ENCODE assay signal across 1 cellular context in the genomic region with DNA sequence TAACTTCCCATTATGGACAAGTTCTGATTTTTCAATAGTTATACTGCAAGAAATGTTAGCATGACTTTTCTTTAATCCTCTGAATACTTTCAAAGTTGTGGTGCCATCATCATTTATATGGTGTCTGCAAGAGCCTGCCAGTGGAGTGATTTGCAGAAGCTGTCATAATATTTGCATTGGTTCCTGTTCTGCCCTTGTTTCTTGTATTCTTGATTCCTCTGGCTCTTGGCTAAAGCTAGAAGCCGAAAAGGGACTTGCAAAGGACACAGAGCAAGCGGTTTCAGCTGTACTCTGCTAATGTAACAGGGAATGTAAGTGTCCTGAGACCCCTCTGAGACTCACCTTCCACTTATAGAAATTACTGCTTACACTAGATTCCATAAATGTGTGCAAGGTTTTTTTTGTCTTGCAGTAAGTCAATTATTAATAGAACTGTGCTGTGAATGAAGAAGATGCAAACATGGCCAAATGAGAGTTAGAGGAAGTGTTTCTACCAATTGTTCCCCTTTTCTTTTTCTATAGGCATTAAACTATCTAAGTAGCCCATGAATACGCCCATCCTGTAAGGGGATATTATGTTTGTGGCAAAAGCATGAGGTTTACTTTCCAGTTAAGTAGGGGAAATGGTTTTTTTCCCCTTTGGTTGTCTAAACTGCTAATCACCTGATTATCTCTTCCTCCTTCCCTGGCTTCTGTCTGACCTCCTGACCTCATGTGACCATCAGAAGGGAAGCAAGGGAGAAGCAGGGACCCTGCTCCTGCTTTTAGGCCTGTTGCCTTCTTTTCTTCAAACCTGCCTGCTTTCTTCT.
TF ChIP-seq lines count a peak whose summit lies in the region.

No MANE protein-coding gene starts in this region.

TF ChIP-seq in GM12878, 131 proteins besides CTCF, POLR2A, EP300 and RAD21 (continued from another document and continues in another):
- TF ChIP-seq ZNF274 (IDR thresholded peaks at IDR 0.05; ENCODE audit: insufficient read depth, insufficient read length) (no peak), HCFC1 (IDR thresholded peaks at IDR 0.05; ENCODE audit: low read length) (no peak), TAF1 (IDR thresholded peaks at IDR 0.05; ENCODE audit: borderline replicate concordance, low read depth, low read length) (no peak), HDAC6 (IDR thresholded peaks at IDR 0.05; ENCODE audit: unreplicated experiment) (no peak), SUZ12 (IDR thresholded peaks at IDR 0.05; ENCODE audit: unreplicated experiment) (no peak), YY1 (IDR thresholded peaks at IDR 0.05; ENCODE audit: low read depth, low read length) (no peak), YBX1 (IDR thresholded peaks at IDR 0.05) (no peak), MTA2 (IDR thresholded peaks at IDR 0.05; ENCODE audit: low read depth) (peak; percentile 74), RFX5 (IDR thresholded peaks at IDR 0.05; ENCODE audit: low read depth, low read length) (no peak), TCF12 (IDR thresholded peaks at IDR 0.05; ENCODE audit: low read depth, low read length) (no peak), RUNX3 (IDR thresholded peaks at IDR 0.05; ENCODE audit: low read length) (peak; percentile 22), ZZZ3 (IDR thresholded peaks at IDR 0.05; ENCODE audit: control insufficient read depth, insufficient read length, low read depth) (no peak), EZH2 (IDR thresholded peaks at IDR 0.05; ENCODE audit: borderline replicate concordance, control insufficient read depth, low read depth, low read length) (no peak), TCF7 (IDR thresholded peaks at IDR 0.05; ENCODE audit: borderline replicate concordance) (no peak), POU2F2 (IDR thresholded peaks at IDR 0.05; ENCODE audit: borderline replicate concordance, low read depth, low read length) (no peak), SREBF2 (IDR thresholded peaks at IDR 0.05; ENCODE audit: low read length) (no peak), MEF2A (IDR thresholded peaks at IDR 0.05; ENCODE audit: insufficient read depth, low read depth, low read length) (no peak), SMAD1 (IDR thresholded peaks at IDR 0.05; ENCODE audit: low read depth, partially characterized antibody) (no peak), CBX3 (IDR thresholded peaks at IDR 0.05; ENCODE audit: borderline replicate concordance, low read depth) (no peak), FOXK2 (IDR thresholded peaks at IDR 0.05) (no peak), TBL1XR1 (IDR thresholded peaks at IDR 0.05; ENCODE audit: low read depth, low read length) (no peak), PAX5 (IDR thresholded peaks at IDR 0.05; ENCODE audit: borderline replicate concordance, low read depth, low read length) (no peak), CHD1 (IDR thresholded peaks at IDR 0.05; ENCODE audit: low read depth, low read length) (no peak), DPF2 (IDR thresholded peaks at IDR 0.05) (peak; percentile 48; the same call in 1 of the 2 replicates)
- TF ChIP-seq, protein P1, sequence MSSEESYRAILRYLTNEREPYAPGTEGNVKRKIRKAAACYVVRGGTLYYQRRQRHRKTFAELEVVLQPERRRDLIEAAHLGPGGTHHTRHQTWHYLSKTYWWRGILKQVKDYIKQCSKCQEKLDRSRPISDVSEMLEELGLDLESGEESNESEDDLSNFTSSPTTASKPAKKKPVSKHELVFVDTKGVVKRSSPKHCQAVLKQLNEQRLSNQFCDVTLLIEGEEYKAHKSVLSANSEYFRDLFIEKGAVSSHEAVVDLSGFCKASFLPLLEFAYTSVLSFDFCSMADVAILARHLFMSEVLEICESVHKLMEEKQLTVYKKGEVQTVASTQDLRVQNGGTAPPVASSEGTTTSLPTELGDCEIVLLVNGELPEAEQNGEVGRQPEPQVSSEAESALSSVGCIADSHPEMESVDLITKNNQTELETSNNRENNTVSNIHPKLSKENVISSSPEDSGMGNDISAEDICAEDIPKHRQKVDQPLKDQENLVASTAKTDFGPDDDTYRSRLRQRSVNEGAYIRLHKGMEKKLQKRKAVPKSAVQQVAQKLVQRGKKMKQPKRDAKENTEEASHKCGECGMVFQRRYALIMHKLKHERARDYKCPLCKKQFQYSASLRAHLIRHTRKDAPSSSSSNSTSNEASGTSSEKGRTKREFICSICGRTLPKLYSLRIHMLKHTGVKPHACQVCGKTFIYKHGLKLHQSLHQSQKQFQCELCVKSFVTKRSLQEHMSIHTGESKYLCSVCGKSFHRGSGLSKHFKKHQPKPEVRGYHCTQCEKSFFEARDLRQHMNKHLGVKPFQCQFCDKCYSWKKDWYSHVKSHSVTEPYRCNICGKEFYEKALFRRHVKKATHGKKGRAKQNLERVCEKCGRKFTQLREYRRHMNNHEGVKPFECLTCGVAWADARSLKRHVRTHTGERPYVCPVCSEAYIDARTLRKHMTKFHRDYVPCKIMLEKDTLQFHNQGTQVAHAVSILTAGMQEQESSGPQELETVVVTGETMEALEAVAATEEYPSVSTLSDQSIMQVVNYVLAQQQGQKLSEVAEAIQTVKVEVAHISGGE (CRISPR knock-in tag; IDR thresholded peaks at IDR 0.05), result no peak
- TF ChIP-seq, protein P2, sequence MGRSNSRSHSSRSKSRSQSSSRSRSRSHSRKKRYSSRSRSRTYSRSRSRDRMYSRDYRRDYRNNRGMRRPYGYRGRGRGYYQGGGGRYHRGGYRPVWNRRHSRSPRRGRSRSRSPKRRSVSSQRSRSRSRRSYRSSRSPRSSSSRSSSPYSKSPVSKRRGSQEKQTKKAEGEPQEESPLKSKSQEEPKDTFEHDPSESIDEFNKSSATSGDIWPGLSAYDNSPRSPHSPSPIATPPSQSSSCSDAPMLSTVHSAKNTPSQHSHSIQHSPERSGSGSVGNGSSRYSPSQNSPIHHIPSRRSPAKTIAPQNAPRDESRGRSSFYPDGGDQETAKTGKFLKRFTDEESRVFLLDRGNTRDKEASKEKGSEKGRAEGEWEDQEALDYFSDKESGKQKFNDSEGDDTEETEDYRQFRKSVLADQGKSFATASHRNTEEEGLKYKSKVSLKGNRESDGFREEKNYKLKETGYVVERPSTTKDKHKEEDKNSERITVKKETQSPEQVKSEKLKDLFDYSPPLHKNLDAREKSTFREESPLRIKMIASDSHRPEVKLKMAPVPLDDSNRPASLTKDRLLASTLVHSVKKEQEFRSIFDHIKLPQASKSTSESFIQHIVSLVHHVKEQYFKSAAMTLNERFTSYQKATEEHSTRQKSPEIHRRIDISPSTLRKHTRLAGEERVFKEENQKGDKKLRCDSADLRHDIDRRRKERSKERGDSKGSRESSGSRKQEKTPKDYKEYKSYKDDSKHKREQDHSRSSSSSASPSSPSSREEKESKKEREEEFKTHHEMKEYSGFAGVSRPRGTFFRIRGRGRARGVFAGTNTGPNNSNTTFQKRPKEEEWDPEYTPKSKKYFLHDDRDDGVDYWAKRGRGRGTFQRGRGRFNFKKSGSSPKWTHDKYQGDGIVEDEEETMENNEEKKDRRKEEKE (IDR thresholded peaks at IDR 0.05), result no peak
- TF ChIP-seq, protein P3, sequence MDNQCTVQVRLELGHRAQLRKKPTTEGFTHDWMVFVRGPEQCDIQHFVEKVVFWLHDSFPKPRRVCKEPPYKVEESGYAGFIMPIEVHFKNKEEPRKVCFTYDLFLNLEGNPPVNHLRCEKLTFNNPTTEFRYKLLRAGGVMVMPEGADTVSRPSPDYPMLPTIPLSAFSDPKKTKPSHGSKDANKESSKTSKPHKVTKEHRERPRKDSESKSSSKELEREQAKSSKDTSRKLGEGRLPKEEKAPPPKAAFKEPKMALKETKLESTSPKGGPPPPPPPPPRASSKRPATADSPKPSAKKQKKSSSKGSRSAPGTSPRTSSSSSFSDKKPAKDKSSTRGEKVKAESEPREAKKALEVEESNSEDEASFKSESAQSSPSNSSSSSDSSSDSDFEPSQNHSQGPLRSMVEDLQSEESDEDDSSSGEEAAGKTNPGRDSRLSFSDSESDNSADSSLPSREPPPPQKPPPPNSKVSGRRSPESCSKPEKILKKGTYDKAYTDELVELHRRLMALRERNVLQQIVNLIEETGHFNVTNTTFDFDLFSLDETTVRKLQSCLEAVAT (IDR thresholded peaks at IDR 0.05), result no peak
- TF ChIP-seq, protein P4, sequence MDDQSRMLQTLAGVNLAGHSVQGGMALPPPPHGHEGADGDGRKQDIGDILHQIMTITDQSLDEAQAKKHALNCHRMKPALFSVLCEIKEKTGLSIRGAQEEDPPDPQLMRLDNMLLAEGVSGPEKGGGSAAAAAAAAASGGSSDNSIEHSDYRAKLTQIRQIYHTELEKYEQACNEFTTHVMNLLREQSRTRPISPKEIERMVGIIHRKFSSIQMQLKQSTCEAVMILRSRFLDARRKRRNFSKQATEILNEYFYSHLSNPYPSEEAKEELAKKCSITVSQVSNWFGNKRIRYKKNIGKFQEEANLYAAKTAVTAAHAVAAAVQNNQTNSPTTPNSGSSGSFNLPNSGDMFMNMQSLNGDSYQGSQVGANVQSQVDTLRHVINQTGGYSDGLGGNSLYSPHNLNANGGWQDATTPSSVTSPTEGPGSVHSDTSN (IDR thresholded peaks at IDR 0.05; ENCODE audit: insufficient replicate concordance, low read depth, low read length), result no peak
- TF ChIP-seq, protein P5, sequence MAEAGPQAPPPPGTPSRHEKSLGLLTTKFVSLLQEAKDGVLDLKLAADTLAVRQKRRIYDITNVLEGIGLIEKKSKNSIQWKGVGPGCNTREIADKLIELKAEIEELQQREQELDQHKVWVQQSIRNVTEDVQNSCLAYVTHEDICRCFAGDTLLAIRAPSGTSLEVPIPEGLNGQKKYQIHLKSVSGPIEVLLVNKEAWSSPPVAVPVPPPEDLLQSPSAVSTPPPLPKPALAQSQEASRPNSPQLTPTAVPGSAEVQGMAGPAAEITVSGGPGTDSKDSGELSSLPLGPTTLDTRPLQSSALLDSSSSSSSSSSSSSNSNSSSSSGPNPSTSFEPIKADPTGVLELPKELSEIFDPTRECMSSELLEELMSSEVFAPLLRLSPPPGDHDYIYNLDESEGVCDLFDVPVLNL (IDR thresholded peaks at IDR 0.05; ENCODE audit: low read depth, low read length), result no peak
- TF ChIP-seq, protein P6, sequence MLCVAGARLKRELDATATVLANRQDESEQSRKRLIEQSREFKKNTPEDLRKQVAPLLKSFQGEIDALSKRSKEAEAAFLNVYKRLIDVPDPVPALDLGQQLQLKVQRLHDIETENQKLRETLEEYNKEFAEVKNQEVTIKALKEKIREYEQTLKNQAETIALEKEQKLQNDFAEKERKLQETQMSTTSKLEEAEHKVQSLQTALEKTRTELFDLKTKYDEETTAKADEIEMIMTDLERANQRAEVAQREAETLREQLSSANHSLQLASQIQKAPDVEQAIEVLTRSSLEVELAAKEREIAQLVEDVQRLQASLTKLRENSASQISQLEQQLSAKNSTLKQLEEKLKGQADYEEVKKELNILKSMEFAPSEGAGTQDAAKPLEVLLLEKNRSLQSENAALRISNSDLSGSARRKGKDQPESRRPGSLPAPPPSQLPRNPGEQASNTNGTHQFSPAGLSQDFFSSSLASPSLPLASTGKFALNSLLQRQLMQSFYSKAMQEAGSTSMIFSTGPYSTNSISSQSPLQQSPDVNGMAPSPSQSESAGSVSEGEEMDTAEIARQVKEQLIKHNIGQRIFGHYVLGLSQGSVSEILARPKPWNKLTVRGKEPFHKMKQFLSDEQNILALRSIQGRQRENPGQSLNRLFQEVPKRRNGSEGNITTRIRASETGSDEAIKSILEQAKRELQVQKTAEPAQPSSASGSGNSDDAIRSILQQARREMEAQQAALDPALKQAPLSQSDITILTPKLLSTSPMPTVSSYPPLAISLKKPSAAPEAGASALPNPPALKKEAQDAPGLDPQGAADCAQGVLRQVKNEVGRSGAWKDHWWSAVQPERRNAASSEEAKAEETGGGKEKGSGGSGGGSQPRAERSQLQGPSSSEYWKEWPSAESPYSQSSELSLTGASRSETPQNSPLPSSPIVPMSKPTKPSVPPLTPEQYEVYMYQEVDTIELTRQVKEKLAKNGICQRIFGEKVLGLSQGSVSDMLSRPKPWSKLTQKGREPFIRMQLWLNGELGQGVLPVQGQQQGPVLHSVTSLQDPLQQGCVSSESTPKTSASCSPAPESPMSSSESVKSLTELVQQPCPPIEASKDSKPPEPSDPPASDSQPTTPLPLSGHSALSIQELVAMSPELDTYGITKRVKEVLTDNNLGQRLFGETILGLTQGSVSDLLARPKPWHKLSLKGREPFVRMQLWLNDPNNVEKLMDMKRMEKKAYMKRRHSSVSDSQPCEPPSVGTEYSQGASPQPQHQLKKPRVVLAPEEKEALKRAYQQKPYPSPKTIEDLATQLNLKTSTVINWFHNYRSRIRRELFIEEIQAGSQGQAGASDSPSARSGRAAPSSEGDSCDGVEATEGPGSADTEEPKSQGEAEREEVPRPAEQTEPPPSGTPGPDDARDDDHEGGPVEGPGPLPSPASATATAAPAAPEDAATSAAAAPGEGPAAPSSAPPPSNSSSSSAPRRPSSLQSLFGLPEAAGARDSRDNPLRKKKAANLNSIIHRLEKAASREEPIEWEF (IDR thresholded peaks at IDR 0.05; ENCODE audit: insufficient replicate concordance, low read depth, low read length), result no peak
- TF ChIP-seq, protein P7, sequence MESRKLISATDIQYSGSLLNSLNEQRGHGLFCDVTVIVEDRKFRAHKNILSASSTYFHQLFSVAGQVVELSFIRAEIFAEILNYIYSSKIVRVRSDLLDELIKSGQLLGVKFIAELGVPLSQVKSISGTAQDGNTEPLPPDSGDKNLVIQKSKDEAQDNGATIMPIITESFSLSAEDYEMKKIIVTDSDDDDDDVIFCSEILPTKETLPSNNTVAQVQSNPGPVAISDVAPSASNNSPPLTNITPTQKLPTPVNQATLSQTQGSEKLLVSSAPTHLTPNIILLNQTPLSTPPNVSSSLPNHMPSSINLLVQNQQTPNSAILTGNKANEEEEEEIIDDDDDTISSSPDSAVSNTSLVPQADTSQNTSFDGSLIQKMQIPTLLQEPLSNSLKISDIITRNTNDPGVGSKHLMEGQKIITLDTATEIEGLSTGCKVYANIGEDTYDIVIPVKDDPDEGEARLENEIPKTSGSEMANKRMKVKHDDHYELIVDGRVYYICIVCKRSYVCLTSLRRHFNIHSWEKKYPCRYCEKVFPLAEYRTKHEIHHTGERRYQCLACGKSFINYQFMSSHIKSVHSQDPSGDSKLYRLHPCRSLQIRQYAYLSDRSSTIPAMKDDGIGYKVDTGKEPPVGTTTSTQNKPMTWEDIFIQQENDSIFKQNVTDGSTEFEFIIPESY (IDR thresholded peaks at IDR 0.05), result no peak
- TF ChIP-seq, protein P8, sequence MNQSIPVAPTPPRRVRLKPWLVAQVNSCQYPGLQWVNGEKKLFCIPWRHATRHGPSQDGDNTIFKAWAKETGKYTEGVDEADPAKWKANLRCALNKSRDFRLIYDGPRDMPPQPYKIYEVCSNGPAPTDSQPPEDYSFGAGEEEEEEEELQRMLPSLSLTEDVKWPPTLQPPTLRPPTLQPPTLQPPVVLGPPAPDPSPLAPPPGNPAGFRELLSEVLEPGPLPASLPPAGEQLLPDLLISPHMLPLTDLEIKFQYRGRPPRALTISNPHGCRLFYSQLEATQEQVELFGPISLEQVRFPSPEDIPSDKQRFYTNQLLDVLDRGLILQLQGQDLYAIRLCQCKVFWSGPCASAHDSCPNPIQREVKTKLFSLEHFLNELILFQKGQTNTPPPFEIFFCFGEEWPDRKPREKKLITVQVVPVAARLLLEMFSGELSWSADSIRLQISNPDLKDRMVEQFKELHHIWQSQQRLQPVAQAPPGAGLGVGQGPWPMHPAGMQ (IDR thresholded peaks at IDR 0.05; ENCODE audit: borderline replicate concordance), result no peak
